38 cellular contexts compared by ENCODE assay signal in the genomic region with DNA sequence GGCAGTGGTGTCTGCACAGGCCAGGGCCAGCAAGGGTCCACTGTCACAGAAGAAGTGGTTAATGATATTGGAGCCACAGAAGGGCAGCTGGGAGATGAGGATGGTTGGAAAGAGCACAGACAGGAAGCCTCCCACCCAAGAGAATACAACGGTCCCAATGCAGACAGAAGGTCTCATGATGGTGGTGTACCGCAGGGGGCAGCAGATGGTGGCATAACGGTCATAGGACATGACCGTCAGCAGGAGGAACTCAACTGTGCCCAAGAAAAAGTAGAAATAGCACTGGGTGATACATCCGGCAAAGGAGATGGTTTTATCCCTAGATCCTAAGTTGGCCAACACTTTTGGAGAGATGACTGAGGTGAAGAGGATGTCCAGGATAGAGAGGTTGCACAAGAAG. TPM values are rescaled to one million over a fixed set of nuclear protein-coding genes. Genes with fewer than 3 reads are reported as not detected.
"Had no signal": no experiment of that assay in that cellular context is flagged by ENCODE, and none has a peak within 500 bp of the region (broad histone marks: within the 10 kb centered on the region; RNA-seq: fewer than 3 reads in every experiment).

No MANE protein-coding gene starts in this region.

- H3K27ac ChIP-seq: adrenal gland, body of pancreas, brain microvascular endothelial cell, breast epithelium, cardiac muscle cell, VCaP had no signal

- FAIRE-seq: astrocyte, TTC549 had no signal

- H3K4me3 ChIP-seq: adrenal gland, body of pancreas, breast epithelium, cardiac muscle cell had no signal

- H3K27me3 ChIP-seq: adrenal gland, body of pancreas, brain microvascular endothelial cell, breast epithelium, cardiac muscle cell had no signal

- H3K9me3 ChIP-seq: adrenal gland, body of pancreas, breast epithelium had no signal

- DNase-seq: activated B cell treated with CpG ODN at 0.5 μM for 24 hours; activated CD4-positive, alpha-beta memory T cell treated with anti-CD3 and anti-CD28 coated beads for 36 hours; activated CD4-positive, alpha-beta T cell treated with anti-CD3 and anti-CD28 coated beads for 4 hours; activated CD4-positive, alpha-beta T cell treated with anti-CD3 and anti-CD28 coated beads, Interleukin-2, amount 10 ng/mL, durations not matched to agents 24 days and 14 days; activated CD4-positive, alpha-beta T cell treated with anti-CD3 and anti-CD28 coated beads, Interleukin-2, amount 50 U/mL, for 1 hour; activated CD4-positive, alpha-beta T cell treated with anti-CD3 and anti-CD28 coated beads, Interleukin-2, amount 50 U/mL, for 4 hours; activated CD4-positive, CD25-positive, alpha-beta regulatory T cell treated with anti-CD3 and anti-CD28 coated beads, Interleukin-2, amount 50 U/mL, for 72 hours; activated CD8-positive, alpha-beta memory T cell treated with anti-CD3 and anti-CD28 coated beads, Interleukin-2, amount 50 U/mL, for 4 hours; activated CD8-positive, alpha-beta T cell treated with anti-CD3 and anti-CD28 coated beads for 36 hours; activated effector memory CD4-positive, alpha-beta T cell treated with anti-CD3 and anti-CD28 coated beads, Interleukin-2, amount 50 U/mL, for 16 hours; activated gamma-delta T cell treated with Interleukin-2 at 50 U/mL for 16 hours; activated naive CD4-positive, alpha-beta T cell; activated naive CD4-positive, alpha-beta T cell treated with anti-CD3 and anti-CD28 coated beads for 36 hours; activated naive CD4-positive, alpha-beta T cell treated with anti-CD3 and anti-CD28 coated beads, Interleukin-2, amount 50 U/mL, for 16 hours; activated naive CD8-positive, alpha-beta T cell treated with anti-CD3 and anti-CD28 coated beads for 36 hours; activated T-cell treated with anti-CD3 and anti-CD28 coated beads for 4 hours; activated T-cell treated with anti-CD3 and anti-CD28 coated beads, Interleukin-2, amount 50 U/mL, for 1 hour; activated T-cell treated with anti-CD3 and anti-CD28 coated beads, Interleukin-2, amount 50 U/mL, for 4 hours; activated T-cell treated with anti-CD3 and anti-CD28 coated beads, Interleukin-2, amount 50 U/mL, for 72 hours; adrenal gland; amniotic stem cell; aorta; body of pancreas; brain microvascular endothelial cell; caudate nucleus; cerebellar nuclear complex; T-helper 2 cell; T-helper 9 cell had no signal

- ATAC-seq: activated CD8-positive, alpha-beta T cell treated with anti-CD3 and anti-CD28 coated beads for 36 hours; activated naive CD4-positive, alpha-beta T cell treated with anti-CD3 and anti-CD28 coated beads, Interleukin-2, amount 50 U/mL, for 72 hours; activated T-cell treated with anti-CD3 and anti-CD28 coated beads, Interleukin-2, amount 50 U/mL, for 4 hours; activated T-cell treated with anti-CD3 and anti-CD28 coated beads, Interleukin-2, amount 50 U/mL, for 72 hours; activated T-helper 17 cell treated with anti-CD3 and anti-CD28 coated beads, Interleukin-2, amount 50 U/mL, for 72 hours; body of pancreas had no signal

- H3K4me1 ChIP-seq: adrenal gland, body of pancreas, breast epithelium had no signal

- H3K36me3 ChIP-seq: adrenal gland, brain microvascular endothelial cell, breast epithelium, cardiac muscle cell had no signal

RNA-seq across cellular contexts. Expression of a gene that starts 9.9 kb away (rescaled TPM):
- total RNA-seq: activated B cell treated with CpG ODN at 0.5 μM for 24 hours; activated CD4-positive, alpha-beta memory T cell treated with anti-CD3 and anti-CD28 coated beads for 36 hours; activated CD4-positive, alpha-beta T cell treated with anti-CD3 and anti-CD28 coated beads, Interleukin-2, amount 10 ng/mL, durations not matched to agents 24 days and 14 days; activated CD8-positive, alpha-beta memory T cell treated with anti-CD3 and anti-CD28 coated beads for 36 hours; activated CD8-positive, alpha-beta T cell treated with anti-CD3 and anti-CD28 coated beads for 36 hours; activated naive CD4-positive, alpha-beta T cell treated with anti-CD3 and anti-CD28 coated beads for 36 hours; activated naive CD4-positive, alpha-beta T cell treated with anti-CD3 and anti-CD28 coated beads, Interleukin-2, amount 50 U/mL, for 72 hours; activated naive CD8-positive, alpha-beta T cell treated with anti-CD3 and anti-CD28 coated beads for 36 hours; activated T-cell treated with anti-CD3 and anti-CD28 coated beads, Interleukin-2, amount 50 U/mL, for 4 hours; activated T-cell treated with anti-CD3 and anti-CD28 coated beads, Interleukin-2, amount 50 U/mL, for 72 hours; activated T-helper 1 cell treated with anti-CD3 and anti-CD28 coated beads, Interleukin-12 subunit alpha, Interleukin-12 subunit beta, Interleukin-2, Interleukin-4 antibody, amounts not matched to agents 30 ng/mL and 10 ng/mL and 1 ng/mL, durations not matched to agents 14 hours and 24 hours and 36 hours; activated T-helper 17 cell treated with anti-CD3 and anti-CD28 coated beads, Interleukin-2, amount 50 U/mL, for 72 hours; adrenal gland; aorta; astrocyte; body of pancreas; breast epithelium; cardiac muscle cell; chondrocyte had no signal
- polyA plus RNA-seq: adrenal gland, aorta, cardiac muscle cell had no signal
